In the genomic region with DNA sequence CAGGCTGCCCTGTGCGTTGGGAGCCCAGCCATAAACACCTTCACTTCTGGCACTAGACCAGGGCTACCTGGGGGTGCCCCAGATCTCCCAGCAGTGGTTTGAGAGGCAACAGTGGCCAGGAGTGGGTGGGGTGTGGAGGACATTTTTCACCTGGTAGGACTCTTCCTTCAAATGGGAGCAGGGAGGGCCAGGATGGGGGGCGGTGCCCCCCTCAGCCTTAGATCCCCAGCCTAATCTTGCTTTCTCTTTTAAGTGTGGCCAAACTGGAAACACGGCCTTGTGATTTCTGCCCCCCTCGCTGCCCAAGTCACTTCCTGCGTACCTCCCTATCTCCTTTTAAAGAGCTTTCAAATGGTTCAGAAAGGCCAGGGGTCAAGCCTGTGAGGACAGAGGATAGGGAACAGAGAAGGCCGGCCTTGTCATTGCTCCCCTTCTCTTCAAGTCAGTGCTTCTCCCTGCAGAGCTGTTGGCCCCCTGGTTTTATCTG, we compare ENCODE assay signal across 16 cellular contexts. TPM values are rescaled to one million over a fixed set of nuclear protein-coding genes. Genes with fewer than 3 reads are reported as not detected.
A peak's percentile ranks its signal among the peaks of the same experiment; 100 is the strongest.
DNase-seq lines count a peak whose midpoint lies in the region; ATAC-seq and TF ChIP-seq lines count a peak whose summit lies in the region.
"Had no signal": no experiment of that assay in that cellular context is flagged by ENCODE, and none has a peak within 500 bp of the region (broad histone marks: within the 10 kb centered on the region; RNA-seq: fewer than 3 reads in every experiment).

No MANE protein-coding gene starts in this region.

- H3K4me3 Mint-ChIP-seq in CD8-positive, alpha-beta T cell: peak overlapping the region; percentile 23

- POLR2A ChIA-PET in CD8-positive, alpha-beta T cell (lab: Charles Lee): no interaction called here

- 49 to 61% (median 59%) methylated on average over 5 to 6 of the region's 6 CpGs for WGBS in ovary, 3 donors

- no peak overlapping the region for H3K27ac Mint-ChIP-seq in CD8-positive, alpha-beta T cell

- no peak for TF ChIP-seq CTCF in CD8-positive, alpha-beta T cell (IDR thresholded peaks at IDR 0.05)
- TF ChIP-seq CTCF in VCaP (conservative IDR thresholded peaks at IDR 0.05) (no peak), ovary (IDR thresholded peaks at IDR 0.05) (no peak), vagina (IDR thresholded peaks at IDR 0.05) (no peak)

- H3K36me3 Mint-ChIP-seq in CD8-positive, alpha-beta T cell: no peaks in the 10 kb centered on the region

- H3K27ac ChIP-seq in CD8-positive, alpha-beta T cell (ENCODE audit: low read depth, low read length): no peak overlapping the region
- H3K27ac ChIP-seq in VCaP (peak overlapping the region; percentile 48; the same call in 1 of the 2 replicates), ovary (no peak overlapping the region), vagina (no peak overlapping the region)
- H3K27ac ChIP-seq: C4-2B, GM23248, PC-9, transverse colon had no signal

- no peak for TF ChIP-seq EP300 in ovary (IDR thresholded peaks at IDR 0.05)

- no peak for TF ChIP-seq POLR2A in ovary (IDR thresholded peaks at IDR 0.05)
- TF ChIP-seq POLR2A in vagina (IDR thresholded peaks at IDR 0.05): no peak

- ATAC-seq in CD8-positive, alpha-beta T cell: no peak
- peak; percentile 5 for ATAC-seq in left ventricle myocardium superior
- ATAC-seq in HG02884 (IDR thresholded peaks at IDR 0.05; ENCODE audit: unreplicated experiment): no peak

- intact Hi-C loops in CD8-positive, alpha-beta T cell (cut with DNase I, micrococcal nuclease): no loop called here
- intact Hi-C loops in left ventricle myocardium superior (cut with micrococcal nuclease) (no loop called here), ovary (cut with DNase I) (no loop called here), vagina (cut with DNase I) (no loop called here)

- no peaks in the 10 kb centered on the region for H3K9me3 ChIP-seq in CD8-positive, alpha-beta T cell (ENCODE audit: low read length)
- no peaks in the 10 kb centered on the region for H3K9me3 ChIP-seq in ovary
- no peaks in the 10 kb centered on the region for H3K9me3 ChIP-seq in vagina
- H3K9me3 ChIP-seq: transverse colon had no signal

- no peaks in the 10 kb centered on the region for H3K9me3 Mint-ChIP-seq in CD8-positive, alpha-beta T cell

- H3K27me3 Mint-ChIP-seq in CD8-positive, alpha-beta T cell (ENCODE audit: low read depth): peaks cover 48% of the 10 kb centered on the region

- CTCF ChIA-PET in CD8-positive, alpha-beta T cell (lab: Charles Lee): interaction anchor here (1.7 to 11.3 kb wide), 4 partner anchors 8 to 65 kb away, joined by 4 to 222 read pairs (median 18); no protein-coding TSS in a partner anchor

- no peaks in the 10 kb centered on the region for H3K36me3 ChIP-seq in CD8-positive, alpha-beta T cell (ENCODE audit: insufficient read depth, low read length)
- no peaks in the 10 kb centered on the region for H3K36me3 ChIP-seq in ovary
- H3K36me3 ChIP-seq in vagina: no peaks in the 10 kb centered on the region
- H3K36me3 ChIP-seq: transverse colon had no signal

- H3K27me3 ChIP-seq in CD8-positive, alpha-beta T cell (ENCODE audit: insufficient read depth, low read length): peaks cover 16% of the 10 kb centered on the region
- H3K27me3 ChIP-seq in ovary (no peaks in the 10 kb centered on the region), vagina (no peaks in the 10 kb centered on the region)

- no peak overlapping the region for H3K4me3 ChIP-seq in CD8-positive, alpha-beta T cell (ENCODE audit: low read depth, low read length)
- H3K4me3 ChIP-seq in ovary: no peak overlapping the region
- H3K4me3 ChIP-seq in vagina: peak overlapping the region in 1 of 2 donors; percentile 44
- H3K4me3 ChIP-seq: GM23248, PC-9 had no signal

- peaks cover 9% of the 10 kb centered on the region for H3K4me1 ChIP-seq in CD8-positive, alpha-beta T cell (ENCODE audit: insufficient read depth, low read length)
- H3K4me1 ChIP-seq in ovary (ENCODE audit: insufficient read depth) (peaks cover 4% of the 10 kb centered on the region), vagina (peaks cover 14% of the 10 kb centered on the region)

- peaks cover 10% of the 10 kb centered on the region for H3K4me1 Mint-ChIP-seq in CD8-positive, alpha-beta T cell (ENCODE audit: low read depth)

- no peak for DNase-seq in CD8-positive, alpha-beta T cell
- DNase-seq in left ventricle myocardium superior: no peak
- DNase-seq in ovary: peak in 3 of 5 donors; percentile 21 to 52 (median 45)
- no peak for DNase-seq in NCI-H446 (lab: John Stamatoyannopoulos, UW)
- DNase-seq in vagina (ENCODE audit: extremely low spot score in 2 of 2): no peak
- no peak for DNase-seq in central memory CD4-positive, alpha-beta T cell
- DNase-seq: GM23248, PC-9, T-helper 9 cell, transverse colon had no signal

RNA-seq across cellular contexts. Expression of gene KCNJ5, which starts 0.8 kb away (rescaled TPM):
- total RNA-seq in CD8-positive, alpha-beta T cell: not detected
- total RNA-seq in left ventricle myocardium superior: 7.2 TPM
- total RNA-seq in ovary: 1 to 10 TPM in 5 of 7 donors, under 1 TPM in 2; 0.72 to 2.8 (median 2.0) TPM
- polyA plus RNA-seq in ovary: 1 to 10 TPM in 1 of 2 donors, under 1 TPM in 1; 0.42 to 3.7 TPM
- total RNA-seq in vagina: 1.5 TPM
- polyA plus RNA-seq: GM23248 had no signal

RNA-seq across cellular contexts. Expression of gene KCNJ1, which starts 24.9 kb away (rescaled TPM):
- not detected for total RNA-seq in CD8-positive, alpha-beta T cell
- total RNA-seq in left ventricle myocardium superior: 0.07 TPM
- under 1 TPM in 1 of 7 donors, not detected in 6; 0.48 TPM for total RNA-seq in ovary
- polyA plus RNA-seq in ovary: not detected
- 1.5 TPM for total RNA-seq in vagina
- total RNA-seq: epithelial cell of proximal tubule, GM23248, LHCN-M2, osteoblast, PC-9, transverse colon had no signal
- polyA plus RNA-seq: GM23248 had no signal

RNA-seq across cellular contexts. Expression of gene TP53AIP1, which starts 50.7 kb away (rescaled TPM):
- total RNA-seq in CD8-positive, alpha-beta T cell: under 1 TPM in 1 of 2 experiments, not detected in 1; 0.24 TPM
- total RNA-seq in left ventricle myocardium superior (not detected), ovary (1 to 10 TPM in 1 of 7 donors, under 1 TPM in 2, not detected in 4; 0.26 to 1.5 (median 0.37) TPM), vagina (3.7 TPM)
- polyA plus RNA-seq in ovary: under 1 TPM in 1 of 2 donors, not detected in 1; 0.02 TPM
- total RNA-seq: epithelial cell of proximal tubule, GM23248, LHCN-M2, PC-9 had no signal
- polyA plus RNA-seq: GM23248 had no signal

Comparison
In these comparisons a context has a peak if more than half of its experiments do, and no peak if none do; other contexts are left out.
1. DNase-seq: peak in ovary (3 of 5); none in CD8-positive, alpha-beta T cell (0 of 7), left ventricle myocardium superior (single experiment), NCI-H446 (0 of 2), vagina (0 of 2) and central memory CD4-positive, alpha-beta T cell (single experiment).